Comparison of ENCODE assay signal across 14 cellular contexts in the genomic region with DNA sequence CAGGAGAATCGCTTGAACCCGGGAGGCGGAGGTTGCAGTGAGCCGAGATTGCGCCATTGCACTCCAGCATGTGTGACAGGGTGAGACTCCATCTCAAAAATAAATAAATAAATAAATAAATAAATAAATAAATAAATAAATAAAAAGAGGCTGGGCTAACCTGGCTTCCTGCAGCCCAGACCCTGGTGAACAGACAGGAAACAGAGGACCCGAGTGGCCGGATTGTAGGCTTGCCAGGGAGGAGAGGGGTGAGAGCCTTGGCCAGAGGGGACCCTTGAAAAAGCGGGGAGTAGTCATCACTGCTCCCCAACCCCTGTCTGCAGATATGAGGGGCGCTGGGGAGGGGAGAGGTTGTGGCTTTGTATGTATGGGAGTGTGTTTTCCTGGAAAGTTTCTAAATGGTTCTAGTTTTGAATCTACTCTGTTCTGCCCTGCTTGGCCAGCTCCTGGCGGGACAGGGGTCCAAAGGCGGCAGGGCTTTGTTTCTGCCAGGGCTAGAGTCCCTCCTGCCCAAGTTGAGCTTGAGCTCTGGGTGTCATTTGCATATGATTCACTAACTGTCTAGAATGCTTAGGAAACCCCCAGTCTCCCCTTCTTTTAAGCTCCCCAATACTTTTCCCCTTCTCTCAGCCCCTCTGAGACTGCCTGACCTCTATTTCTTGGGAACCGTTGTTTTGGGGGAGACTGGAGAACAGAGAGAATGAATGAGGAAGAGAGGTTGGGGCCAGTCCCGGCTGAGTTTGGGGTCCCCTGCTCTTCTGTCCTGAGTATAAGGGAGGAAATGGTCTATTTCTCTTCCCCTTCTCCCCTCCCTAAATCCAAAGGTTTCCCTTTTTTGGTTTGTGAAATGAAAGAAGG. TPM values are rescaled to one million over a fixed set of nuclear protein-coding genes. Genes with fewer than 3 reads are reported as not detected.
A peak's percentile ranks its signal among the peaks of the same experiment; 100 is the strongest.
DNase-seq lines count a peak whose midpoint lies in the region; ATAC-seq and TF ChIP-seq lines count a peak whose summit lies in the region.
"Had no signal": no experiment of that assay in that cellular context is flagged by ENCODE, and none has a peak within 500 bp of the region (broad histone marks: within the 10 kb centered on the region; RNA-seq: fewer than 3 reads in every experiment).

No MANE protein-coding gene starts in this region.

- no peak overlapping the region for H2AFZ ChIP-seq in MM.1S (ENCODE audit: low read length)
- no peak overlapping the region for H2AFZ ChIP-seq in neuronal stem cell (ENCODE audit: low read length)

- peaks cover 1 to 3% of the 10 kb centered on the region in 2 donors for H3K27me3 Mint-ChIP-seq in CD4-positive, alpha-beta memory T cell

- H4K8ac ChIP-seq in neuronal stem cell (ENCODE audit: low read depth, low read length), result no peak overlapping the region

- no peak overlapping the region for H3K4ac ChIP-seq in neuronal stem cell (ENCODE audit: low read length)

- H3K14ac ChIP-seq in neuronal stem cell (ENCODE audit: low read length), result no peak overlapping the region

- intact Hi-C loops in CD4-positive, alpha-beta memory T cell (cut with micrococcal nuclease), result loop anchor here (1.0 to 2.0 kb wide), 3 partner anchors 7 to 23 kb away; no protein-coding TSS in a partner anchor

- H3K4me2 ChIP-seq in MM.1S (ENCODE audit: low read depth, low read length) (peak overlapping the region; percentile 90), neuronal stem cell (ENCODE audit: insufficient read depth, low read length, poor library complexity, severe bottlenecking) (no peak overlapping the region)

- peak overlapping the region; percentile 99 for H3K27ac ChIP-seq in CD4-positive, alpha-beta memory T cell (ENCODE audit: low read depth, low read length)
- H3K27ac ChIP-seq in MM.1S (ENCODE audit: low read length), result peak overlapping the region; percentile 98
- H3K27ac ChIP-seq in neuronal stem cell (replicated peaks; ENCODE audit: low read length), result no peak overlapping the region

- H3K79me2 ChIP-seq in MM.1S (ENCODE audit: low read length), result peaks cover 97% of the 10 kb centered on the region

- H3K9ac ChIP-seq in MM.1S (ENCODE audit: low read length) (peak overlapping the region; percentile 62), neuronal stem cell (ENCODE audit: low read depth, low read length, poor library complexity) (no peak overlapping the region)

- no peaks in the 10 kb centered on the region for H3K27me3 ChIP-seq in CD4-positive, alpha-beta memory T cell (ENCODE audit: insufficient read depth, low read length)
- no peaks in the 10 kb centered on the region for H3K27me3 ChIP-seq in MM.1S (replicated peaks; ENCODE audit: insufficient read depth, low read length)
- H3K27me3 ChIP-seq in neuronal stem cell (ENCODE audit: control insufficient read depth in 3 of 3, insufficient read depth in 3 of 3, low read depth in 1 of 3, low read length in 3 of 3), result no peaks in the 10 kb centered on the region

- H3K23ac ChIP-seq in neuronal stem cell (ENCODE audit: low read depth, low read length, poor library complexity), result no peak overlapping the region

- peaks cover 92% of the 10 kb centered on the region for H3K4me1 ChIP-seq in CD4-positive, alpha-beta memory T cell (ENCODE audit: insufficient read depth, low read length)
- H3K4me1 ChIP-seq in MM.1S (ENCODE audit: low read length) (peaks cover 50% of the 10 kb centered on the region), neuronal stem cell (ENCODE audit: control insufficient read depth in 2 of 2, insufficient read depth in 1 of 2, low read depth in 1 of 2, low read length in 2 of 2) (peaks cover 14 to 24% of the 10 kb centered on the region in 2 donors)

- peaks cover 63 to 97% (median 83%) of the 10 kb centered on the region in 4 donors for H3K4me1 Mint-ChIP-seq in CD4-positive, alpha-beta memory T cell

- H3K9me3 ChIP-seq in CD4-positive, alpha-beta memory T cell (ENCODE audit: control insufficient read depth in 1 of 2, low read length in 2 of 2), result no peaks in the 10 kb centered on the region
- H3K9me3 ChIP-seq in MM.1S (replicated peaks; ENCODE audit: insufficient read depth, low read length) (no peaks in the 10 kb centered on the region), neuronal stem cell (replicated peaks in 1 of 2; ENCODE audit: control insufficient read depth in 2 of 2, insufficient read depth in 1 of 2, low read depth in 1 of 2, low read length in 2 of 2) (no peaks in the 10 kb centered on the region)

- H3K4me3 Mint-ChIP-seq in CD4-positive, alpha-beta memory T cell, result peak overlapping the region; percentile 72 to 98 (median 93)

- no peak overlapping the region for H2BK120ac ChIP-seq in neuronal stem cell (ENCODE audit: low read depth, low read length)

- peak overlapping the region; percentile 19 to 56 for H3K4me3 ChIP-seq in CD4-positive, alpha-beta memory T cell (ENCODE audit: low read length in 2 of 2)
- H3K4me3 ChIP-seq in MM.1S (ENCODE audit: low read length) (peak overlapping the region; percentile 49; the same call in 1 of the 2 replicates), neuronal stem cell (ENCODE audit: low read length in 2 of 2) (no peak overlapping the region)

- no CpG with 5 or more reads among the region's 13 CpGs for WGBS in neuronal stem cell (ENCODE audit: extremely low coverage in 2 of 2, insufficient read length in 2 of 2, insufficient replicate concordance in 1 of 2), 2 donors

- H3K9me3 Mint-ChIP-seq in CD4-positive, alpha-beta memory T cell, result peaks cover 0 to 3% (median 0%) of the 10 kb centered on the region in 8 donors

- peak overlapping the region; percentile 96 to 100 (median 99) for H3K27ac Mint-ChIP-seq in CD4-positive, alpha-beta memory T cell

- H3K36me3 ChIP-seq in CD4-positive, alpha-beta memory T cell (ENCODE audit: insufficient read depth, low read length), result no peaks in the 10 kb centered on the region
- H3K36me3 ChIP-seq in MM.1S (replicated peaks; ENCODE audit: insufficient read depth, low read length), result no peaks in the 10 kb centered on the region
- no peaks in the 10 kb centered on the region for H3K36me3 ChIP-seq in neuronal stem cell (replicated peaks in 1 of 2; ENCODE audit: control insufficient read depth in 2 of 2, insufficient read depth in 2 of 2, low read length in 2 of 2)

- H2BK5ac ChIP-seq in neuronal stem cell (ENCODE audit: low read length), result no peak overlapping the region

- peaks cover 25% of the 10 kb centered on the region for H4K20me1 ChIP-seq in MM.1S (ENCODE audit: insufficient read depth, low read length)

- peaks cover 10% of the 10 kb centered on the region for H3K79me1 ChIP-seq in neuronal stem cell (ENCODE audit: low read depth, low read length)

- peak in 3 of 5 donors; percentile 36 to 77 (median 47) for DNase-seq in CD4-positive, alpha-beta memory T cell
- DNase-seq in MM.1S (peak; percentile 59), neuronal stem cell (ENCODE audit: low spot score) (no peak), A172 (ENCODE audit: low spot score) (no peak), DMS 273 (lab: John Stamatoyannopoulos, UW; ENCODE audit: unreplicated experiment) (no peak), mucosa of gallbladder (ENCODE audit: low spot score) (no peak)
- DNase-seq in central memory CD4-positive, alpha-beta T cell, result peak; percentile 52
- DNase-seq: cerebellar nuclear complex; EL; H7; IMR-90; stimulated activated CD4-positive, alpha-beta T cell treated with anti-CD3 and anti-CD28 coated beads, Interleukin-12 subunit alpha, Interleukin-12 subunit beta, amount 100 ng/mL, for 4 hours; T1000 had no signal

- no peak overlapping the region for H4K91ac ChIP-seq in neuronal stem cell (ENCODE audit: low read depth, low read length, poor library complexity)

- H2BK12ac ChIP-seq in neuronal stem cell (ENCODE audit: low read length), result no peak overlapping the region

- H2AK5ac ChIP-seq in neuronal stem cell (ENCODE audit: low read depth, low read length), result peak overlapping the region; percentile 30

- POLR2A ChIA-PET in CD4-positive, alpha-beta memory T cell (lab: Charles Lee; ENCODE audit: partially characterized antibody), result interaction anchor here (0.7 to 37.1 kb wide), 9 partner anchors 14 to 1363 kb away, joined by 3 to 1054 read pairs (median 3); partner anchors contain the start of genes EIF1, NR1D1, RARA and TOP2A

- no peak for ATAC-seq in HG02678 (IDR thresholded peaks at IDR 0.05; ENCODE audit: unreplicated experiment)

- peaks cover 0 to 32% of the 10 kb centered on the region in 2 donors for H3K36me3 Mint-ChIP-seq in CD4-positive, alpha-beta memory T cell

- no peak overlapping the region for H2BK15ac ChIP-seq in neuronal stem cell (ENCODE audit: low read length)

- peaks cover 54% of the 10 kb centered on the region for H3F3A ChIP-seq in MM.1S (ENCODE audit: insufficient read depth, low read length)

- H3K9me2 ChIP-seq in MM.1S (replicated peaks; ENCODE audit: insufficient read depth, low read length), result no peaks in the 10 kb centered on the region

- no peak overlapping the region for H3K18ac ChIP-seq in neuronal stem cell (ENCODE audit: low read length)

- CTCF ChIA-PET in CD4-positive, alpha-beta memory T cell (lab: Charles Lee; ENCODE audit: partially characterized antibody), result interaction anchor here (0.9 to 18.7 kb wide), 7 partner anchors 9 to 236 kb away, joined by 3 to 252 read pairs (median 16); partner anchors contain the start of gene RARA

- no peak for TF ChIP-seq CTCF in MM.1S (IDR thresholded peaks at IDR 0.05; ENCODE audit: low read length)

RNA-seq across cellular contexts. Expression of gene RARA, which starts 16.4 kb away (rescaled TPM):
- total RNA-seq in CD4-positive, alpha-beta memory T cell, result 10 to 100 TPM; 54.1 to 54.5 TPM
- 10 to 100 TPM in 1 of 2 donors, 1 to 10 TPM in 1; 5.1 to 20.7 TPM for polyA plus RNA-seq in CD4-positive, alpha-beta memory T cell
- polyA plus RNA-seq in neuronal stem cell (2013, experiment 1 of 2), result 14.9 TPM
- polyA plus RNA-seq in neuronal stem cell (2013, experiment 2 of 2), result 15.3 TPM
- 13.7 and 33.2 TPM in 2 replicates for total RNA-seq in A172 (2014; rRNA removed; shearing (Covaris generic))
- 39.4 TPM for total RNA-seq in mucosa of gallbladder

RNA-seq across cellular contexts. Expression of gene CDC6, which starts 37.7 kb away (rescaled TPM):
- total RNA-seq in CD4-positive, alpha-beta memory T cell, result 1 to 10 TPM in 1 of 2 experiments, under 1 TPM in 1; 0.72 to 2.1 TPM
- polyA plus RNA-seq in CD4-positive, alpha-beta memory T cell, result under 1 TPM; 0.61 to 0.87 TPM
- 31.8 TPM for polyA plus RNA-seq in neuronal stem cell (2013, experiment 1 of 2)
- 32.6 TPM for polyA plus RNA-seq in neuronal stem cell (2013, experiment 2 of 2)
- 85.1 and 87.9 TPM in 2 replicates for total RNA-seq in A172 (2014; rRNA removed; shearing (Covaris generic))
- 6.8 TPM for total RNA-seq in mucosa of gallbladder

RNA-seq across cellular contexts. Expression of gene GJD3, which starts 39.2 kb away (rescaled TPM):
- not detected for total RNA-seq in CD4-positive, alpha-beta memory T cell
- polyA plus RNA-seq in CD4-positive, alpha-beta memory T cell, result not detected
- polyA plus RNA-seq in neuronal stem cell (2013, experiment 1 of 2), result 0.08 TPM
- polyA plus RNA-seq in neuronal stem cell (2013, experiment 2 of 2), result 0.07 TPM
- total RNA-seq in A172 (2014; rRNA removed; shearing (Covaris generic)), result not detected in 2 replicates
- 1.9 TPM for total RNA-seq in mucosa of gallbladder
- total RNA-seq: IMR-90 had no signal

Comparison
In these comparisons a context has a peak if more than half of its experiments do, and no peak if none do; other contexts are left out.
1. DNase-seq: peak in CD4-positive, alpha-beta memory T cell (3 of 5), MM.1S (single experiment) and central memory CD4-positive, alpha-beta T cell (single experiment); none in neuronal stem cell (single experiment), A172 (single experiment), DMS 273 (single experiment) and mucosa of gallbladder (single experiment).
2. H3K4me3 ChIP-seq: peak in CD4-positive, alpha-beta memory T cell (2 of 2) and MM.1S (single experiment); none in neuronal stem cell (0 of 2).
3. RNA of gene CDC6, which starts 37.7 kb away (total RNA-seq): 85.1 to 87.9 TPM in A172; 6.8 TPM in mucosa of gallbladder (single experiment) and 0.72 to 2.1 TPM in CD4-positive, alpha-beta memory T cell; every median in the first group is over 10 times any median in the second.